In genomic region chr2:26244479-26245230, GRCh38 we compare ENCODE assay signal across 8 cellular contexts. TPM values are rescaled to one million over a fixed set of nuclear protein-coding genes. Genes with fewer than 3 reads are reported as not detected.
DNase-seq lines count a peak whose midpoint lies in the region; ATAC-seq and TF ChIP-seq lines count a peak whose summit lies in the region.

HADHA (minus strand) TSS chr2:26244632; CDS start chr2:26244596, 36 bp downstream.
HADHB (plus strand) TSS chr2:26244939; CDS start chr2:26254255, 9,316 bp downstream.

- H3K9me3 ChIP-seq in adrenal gland (replicated peaks in 1 of 3), result no peaks in the 10 kb centered on the region

- peak; percentile 71 for ATAC-seq in HG02763 (IDR thresholded peaks at IDR 0.05; ENCODE audit: unreplicated experiment)
- peak; percentile 95 to 96 for ATAC-seq in left cardiac atrium

- no peaks in the 10 kb centered on the region for H3K27me3 ChIP-seq in adrenal gland

- H3K36me3 Mint-ChIP-seq in progenitor cell of endocrine pancreas (ENCODE audit: insufficient read depth), result no peaks in the 10 kb centered on the region

- H3K4me1 ChIP-seq in adrenal gland (replicated peaks in 1 of 2), result peaks cover 27 to 67% of the 10 kb centered on the region in 2 donors

- peak; percentile 72 for DNase-seq in NCI-H1436 (lab: John Stamatoyannopoulos, UW)
- DNase-seq in T-helper 1 cell, result peak; percentile 70 to 89 (median 74)
- peak; percentile 90 to 93 (median 93) for DNase-seq in adrenal gland
- DNase-seq in left cardiac atrium, result peak; percentile 91
- DNase-seq in progenitor cell of endocrine pancreas (ENCODE audit: low spot score, unreplicated experiment), result peak; percentile 89
- peak; percentile 86 for DNase-seq in ureter (ENCODE audit: low spot score)

- no peaks in the 10 kb centered on the region for H3K27me3 Mint-ChIP-seq in progenitor cell of endocrine pancreas

- peaks cover 25% of the 10 kb centered on the region for H3K4me1 Mint-ChIP-seq in progenitor cell of endocrine pancreas (ENCODE audit: low read depth)

- peak within 1 kb of the TSS; percentile 100 for H3K27ac Mint-ChIP-seq in progenitor cell of endocrine pancreas

- H3K9me3 Mint-ChIP-seq in progenitor cell of endocrine pancreas (ENCODE audit: low read depth), result no peaks in the 10 kb centered on the region

- TF ChIP-seq CTCF in GM12875 (IDR thresholded peaks at IDR 0.05; ENCODE audit: borderline replicate concordance, insufficient read depth, low read depth, low read length) (peak; percentile 45; the same call in 1 of the 2 replicates), adrenal gland (IDR thresholded peaks at IDR 0.05) (peak in 5 of 6 experiments; percentile 26 to 49 (median 30)), progenitor cell of endocrine pancreas (IDR thresholded peaks at IDR 0.05; ENCODE audit: unreplicated experiment) (peak; percentile 30)

- intact Hi-C loops in adrenal gland (cut with DNase I), result loop anchor here (10.0 kb wide), 3 partner anchors 50 to 490 kb away; no protein-coding TSS in a partner anchor
- intact Hi-C loops in left cardiac atrium (cut with DNase I), result no loop called here

- peak; percentile 67 to 84 for TF ChIP-seq POLR2A in adrenal gland (IDR thresholded peaks at IDR 0.05)

- peak within 1 kb of the TSS; percentile 95 to 100 (median 96) for H3K27ac ChIP-seq in adrenal gland

- WGBS in adrenal gland, 4 donors, result 0 to 1% (median 0%) methylated on average over 5 to 51 of the region's 51 CpGs

- H3K4me3 ChIP-seq in GM12875 (ENCODE audit: low read depth, low read length) (peak within 1 kb of the TSS; percentile 73), adrenal gland (peak within 1 kb of the TSS; percentile 30 to 93 (median 80))

- no peaks in the 10 kb centered on the region for H3K36me3 ChIP-seq in adrenal gland (replicated peaks in 1 of 2)

- peak within 1 kb of the TSS; percentile 99 for H3K4me3 Mint-ChIP-seq in progenitor cell of endocrine pancreas (ENCODE audit: low read depth)

RNA-seq across cellular contexts. Expression of gene HADHA, which starts in this region (rescaled TPM):
- total RNA-seq in adrenal gland (100 to 1,000 TPM; 154 to 252 (median 210) TPM), left cardiac atrium (100 to 1,000 TPM; 330 to 349 TPM), progenitor cell of endocrine pancreas (111 and 114 TPM in 2 replicates), ureter (154 TPM)
- polyA plus RNA-seq in adrenal gland, result 100 to 1,000 TPM in 1 of 3 donors, 10 to 100 TPM in 2; 43.8 to 309 (median 57.5) TPM

RNA-seq across cellular contexts. Expression of gene HADHB, which starts in this region (rescaled TPM):
- 100 to 1,000 TPM; 304 to 496 (median 388) TPM for total RNA-seq in adrenal gland
- polyA plus RNA-seq in adrenal gland, result 100 to 1,000 TPM in 2 of 3 donors, 10 to 100 TPM in 1; 69.6 to 420 (median 112) TPM
- 100 to 1,000 TPM; 711 to 792 TPM for total RNA-seq in left cardiac atrium
- total RNA-seq in progenitor cell of endocrine pancreas, result 62.0 and 71.1 TPM in 2 replicates
- total RNA-seq in ureter, result 151 TPM

Comparison
In these comparisons a context has a peak if more than half of its experiments do, and no peak if none do; other contexts are left out.
1. Peak in every context shown above with its lines: DNase-seq, ATAC-seq, H3K4me3 ChIP-seq and H3K27ac ChIP-seq.
2. intact Hi-C loops: an anchor here in adrenal gland (10.0 kb wide); none called in left cardiac atrium.